26 cellular contexts compared by ENCODE assay signal in the genomic region with DNA sequence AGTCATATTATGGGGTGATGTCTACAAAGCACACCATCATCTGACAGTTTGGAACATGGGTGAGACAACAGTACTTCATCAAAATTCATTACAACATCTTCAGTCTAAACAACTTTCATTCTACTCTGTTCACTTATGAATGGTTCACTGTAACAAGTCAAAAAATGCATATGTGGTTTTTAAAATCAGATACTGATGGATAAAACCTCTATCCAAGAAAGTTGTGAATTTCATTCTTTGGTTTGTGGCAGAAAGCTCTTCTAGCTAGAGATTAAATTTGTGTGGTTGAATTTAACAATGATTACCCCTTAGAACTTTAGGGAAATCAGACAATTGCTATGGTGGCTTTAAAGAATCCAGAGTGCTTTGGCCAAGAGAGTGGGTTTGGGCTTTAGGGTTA.
"Had no signal": no experiment of that assay in that cellular context is flagged by ENCODE, and none has a peak within 500 bp of the region (broad histone marks: within the 10 kb centered on the region; RNA-seq: fewer than 3 reads in every experiment).

No MANE protein-coding gene starts in this region.

- H3K4me2 ChIP-seq: neural progenitor cell had no signal

- H3K27ac ChIP-seq: neural progenitor cell, ovary, parathyroid adenoma, psoas muscle, right lobe of liver, sigmoid colon, suprapubic skin, testis, tibial artery, transverse colon, upper lobe of left lung, vagina had no signal

- DNase-seq: natural killer cell; occipital lobe; ovary; posterior cingulate gyrus; psoas muscle; right cardiac atrium; right lobe of liver; sigmoid colon; small intestine; stimulated activated CD4-positive, alpha-beta T cell treated with anti-CD3 and anti-CD28 coated beads, Interleukin-15, amount 100 ng/mL, for 24 hours; stimulated activated CD4-positive, alpha-beta T cell treated with anti-CD3 and anti-CD28 coated beads, Interleukin-2, amount 100 ng/mL, for 24 hours; stimulated activated CD4-positive, alpha-beta T cell treated with anti-CD3 and anti-CD28 coated beads, Interleukin-2, amount 100 ng/mL, for 48 hours; stimulated activated CD4-positive, alpha-beta T cell treated with anti-CD3 and anti-CD28 coated beads, Interleukin-4, amount 100 ng/mL, for 24 hours; stimulated activated naive B cell treated with anti-CD40 and anti-IgM and Interleukin-4, amounts not matched to agents 10 μg/mL and 1 μg/mL and 100 μg/mL, for 72 hours; stimulated activated naive CD4-positive, alpha-beta T cell treated with Interleukin-2 at 50 U/mL for 16 hours; stimulated activated naive CD8-positive, alpha-beta T cell treated with anti-CD3 and anti-CD28 coated beads, Interleukin-15, amount 100 ng/mL, for 72 hours; substantia nigra; testis; tibial artery; transverse colon; upper lobe of left lung had no signal

- H3K9ac ChIP-seq: neural progenitor cell, parathyroid adenoma had no signal

- H3K4me3 ChIP-seq: neural progenitor cell, ovary, psoas muscle, right lobe of liver, sigmoid colon, suprapubic skin, testis, tibial artery, transverse colon, upper lobe of left lung, vagina had no signal

- H3K9me3 ChIP-seq: ovary, psoas muscle, right lobe of liver, sigmoid colon, suprapubic skin, testis, tibial artery, transverse colon, upper lobe of left lung, vagina had no signal

- H3K27me3 ChIP-seq: neural progenitor cell, ovary, right lobe of liver, sigmoid colon, suprapubic skin, testis, tibial artery, transverse colon, upper lobe of left lung, vagina had no signal

- H3K36me3 ChIP-seq: neural progenitor cell, ovary, right lobe of liver, sigmoid colon, suprapubic skin, tibial artery, transverse colon, upper lobe of left lung, vagina had no signal

- ATAC-seq: natural killer cell; psoas muscle; right cardiac atrium; right lobe of liver; stimulated activated effector memory CD8-positive, alpha-beta T cell treated with anti-CD3 and anti-CD28 coated beads, Interleukin-12 subunit alpha, Interleukin-12 subunit beta, amount 100 ng/mL, for 72 hours; stimulated activated naive B cell treated with anti-CD40 and anti-IgM and Interleukin-4, amounts not matched to agents 10 μg/mL and 1 μg/mL and 100 μg/mL, for 72 hours; stimulated activated naive CD8-positive, alpha-beta T cell treated with anti-CD3 and anti-CD28 coated beads, Interleukin-15, amount 100 ng/mL, for 72 hours had no signal

- H2AFZ ChIP-seq: neural progenitor cell, parathyroid adenoma had no signal

- H3K79me2 ChIP-seq: parathyroid adenoma had no signal

- H3K4me1 ChIP-seq: neural progenitor cell, parathyroid adenoma, psoas muscle, right lobe of liver, suprapubic skin, testis, tibial artery, vagina had no signal
